In the genomic region with DNA sequence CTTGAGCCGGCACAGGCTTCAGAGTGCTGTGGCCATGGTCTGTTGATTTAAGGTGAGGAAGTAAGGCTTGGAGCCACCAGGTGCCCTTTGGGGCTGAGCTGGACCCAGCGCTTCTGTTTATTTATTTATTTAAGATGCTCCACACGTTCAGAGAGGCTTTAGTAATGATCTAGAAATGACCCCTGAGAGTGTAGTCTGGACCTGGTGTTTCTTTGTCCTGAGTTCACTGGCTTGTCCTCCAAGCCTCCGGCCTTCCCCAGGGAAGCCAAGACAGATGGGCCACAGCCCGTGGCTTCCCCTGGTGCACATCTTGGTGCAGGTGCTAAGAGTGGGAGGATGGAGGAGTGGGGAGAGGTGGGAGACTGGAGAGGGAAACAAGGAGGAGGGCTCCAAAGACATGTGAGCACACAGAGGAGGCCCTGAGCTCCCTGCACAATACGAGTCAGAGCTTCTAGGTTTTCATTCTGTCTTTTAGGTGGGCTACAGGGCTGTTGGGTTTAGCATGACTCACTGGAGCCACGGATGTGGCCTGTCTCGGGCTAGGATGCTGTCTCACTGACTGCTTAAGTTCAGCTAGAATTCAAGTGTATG, we compare ENCODE assay signal across 1 cellular context.
TF ChIP-seq lines count a peak whose summit lies in the region.

No MANE protein-coding gene starts in this region.

TF ChIP-seq in HepG2, 621 proteins besides CTCF, POLR2A, EP300 and RAD21 (continued from another document):
- TF ChIP-seq, protein P1, sequence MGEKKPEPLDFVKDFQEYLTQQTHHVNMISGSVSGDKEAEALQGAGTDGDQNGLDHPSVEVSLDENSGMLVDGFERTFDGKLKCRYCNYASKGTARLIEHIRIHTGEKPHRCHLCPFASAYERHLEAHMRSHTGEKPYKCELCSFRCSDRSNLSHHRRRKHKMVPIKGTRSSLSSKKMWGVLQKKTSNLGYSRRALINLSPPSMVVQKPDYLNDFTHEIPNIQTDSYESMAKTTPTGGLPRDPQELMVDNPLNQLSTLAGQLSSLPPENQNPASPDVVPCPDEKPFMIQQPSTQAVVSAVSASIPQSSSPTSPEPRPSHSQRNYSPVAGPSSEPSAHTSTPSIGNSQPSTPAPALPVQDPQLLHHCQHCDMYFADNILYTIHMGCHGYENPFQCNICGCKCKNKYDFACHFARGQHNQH (CRISPR knock-in tag; IDR thresholded peaks at IDR 0.05) = no peak
- no peak for TF ChIP-seq ZNF781 (CRISPR knock-in tag; IDR thresholded peaks at IDR 0.05; ENCODE audit: borderline replicate concordance, not compliant biosample characterization)
- TF ChIP-seq ZNF432 (CRISPR knock-in tag; IDR thresholded peaks at IDR 0.05; ENCODE audit: borderline replicate concordance) = no peak
- no peak for TF ChIP-seq ZNF136 (CRISPR knock-in tag; IDR thresholded peaks at IDR 0.05; ENCODE audit: low read depth)
- no peak for TF ChIP-seq ZSCAN12 (CRISPR knock-in tag; IDR thresholded peaks at IDR 0.05)
- no peak for TF ChIP-seq KLF15 (CRISPR knock-in tag; IDR thresholded peaks at IDR 0.05; ENCODE audit: borderline replicate concordance)
- TF ChIP-seq SMARCC2 (IDR thresholded peaks at IDR 0.05) = no peak
- TF ChIP-seq, protein P2, sequence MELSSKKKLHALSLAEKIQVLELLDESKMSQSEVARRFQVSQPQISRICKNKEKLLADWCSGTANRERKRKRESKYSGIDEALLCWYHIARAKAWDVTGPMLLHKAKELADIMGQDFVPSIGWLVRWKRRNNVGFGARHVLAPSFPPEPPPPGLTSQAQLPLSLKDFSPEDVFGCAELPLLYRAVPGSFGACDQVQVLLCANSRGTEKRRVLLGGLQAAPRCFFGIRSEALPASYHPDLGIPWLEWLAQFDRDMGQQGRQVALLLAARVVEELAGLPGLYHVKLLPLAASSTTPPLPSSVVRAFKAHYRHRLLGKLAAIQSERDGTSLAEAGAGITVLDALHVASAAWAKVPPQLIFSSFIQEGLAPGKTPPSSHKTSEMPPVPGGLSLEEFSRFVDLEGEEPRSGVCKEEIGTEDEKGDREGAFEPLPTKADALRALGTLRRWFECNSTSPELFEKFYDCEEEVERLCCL (CRISPR knock-in tag; IDR thresholded peaks at IDR 0.05; ENCODE audit: borderline replicate concordance) = no peak
- no peak for TF ChIP-seq ZNF251 (CRISPR knock-in tag; IDR thresholded peaks at IDR 0.05)
- TF ChIP-seq ZMYM3 (CRISPR knock-in tag; IDR thresholded peaks at IDR 0.05) = no peak
- TF ChIP-seq ZNF496 (CRISPR knock-in tag; IDR thresholded peaks at IDR 0.05; ENCODE audit: insufficient replicate concordance) = no peak
- no peak for TF ChIP-seq TEAD2 (CRISPR knock-in tag; IDR thresholded peaks at IDR 0.05)
- no peak for TF ChIP-seq MZF1 (CRISPR knock-in tag; IDR thresholded peaks at IDR 0.05; ENCODE audit: borderline replicate concordance)
- TF ChIP-seq, protein P3, sequence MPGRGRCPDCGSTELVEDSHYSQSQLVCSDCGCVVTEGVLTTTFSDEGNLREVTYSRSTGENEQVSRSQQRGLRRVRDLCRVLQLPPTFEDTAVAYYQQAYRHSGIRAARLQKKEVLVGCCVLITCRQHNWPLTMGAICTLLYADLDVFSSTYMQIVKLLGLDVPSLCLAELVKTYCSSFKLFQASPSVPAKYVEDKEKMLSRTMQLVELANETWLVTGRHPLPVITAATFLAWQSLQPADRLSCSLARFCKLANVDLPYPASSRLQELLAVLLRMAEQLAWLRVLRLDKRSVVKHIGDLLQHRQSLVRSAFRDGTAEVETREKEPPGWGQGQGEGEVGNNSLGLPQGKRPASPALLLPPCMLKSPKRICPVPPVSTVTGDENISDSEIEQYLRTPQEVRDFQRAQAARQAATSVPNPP (CRISPR knock-in tag; IDR thresholded peaks at IDR 0.05) = no peak
- TF ChIP-seq ZNF530 (CRISPR knock-in tag; IDR thresholded peaks at IDR 0.05; ENCODE audit: low read depth) = no peak
- no peak for TF ChIP-seq ZNF101 (CRISPR knock-in tag; IDR thresholded peaks at IDR 0.05; ENCODE audit: borderline replicate concordance, low read depth)
